Comparison of ENCODE assay signal across 15 cellular contexts in genomic region chr11:34638897-34639296, GRCh38. TPM values are rescaled to one million over a fixed set of nuclear protein-coding genes. Genes with fewer than 3 reads are reported as not detected.
DNase-seq lines count a peak whose midpoint lies in the region; ATAC-seq and TF ChIP-seq lines count a peak whose summit lies in the region.
"Had no signal": no experiment of that assay in that cellular context is flagged by ENCODE, and none has a peak within 500 bp of the region (broad histone marks: within the 10 kb centered on the region; RNA-seq: fewer than 3 reads in every experiment).

No MANE protein-coding gene starts in this region.

- H3K4me1 ChIP-seq in breast epithelium (peaks cover 0 to under 1% of the 10 kb centered on the region in 2 donors), mammary epithelial cell (ENCODE audit: insufficient read depth, low read length) (peaks cover 56% of the 10 kb centered on the region), upper lobe of left lung (peaks cover 0 to 44% (median 29%) of the 10 kb centered on the region in 4 donors), sigmoid colon (no peaks in the 10 kb centered on the region)

- no peak overlapping the region for H3K4me2 ChIP-seq in mammary epithelial cell (ENCODE audit: insufficient read depth, low read depth, low read length)
- H3K4me2 ChIP-seq: BLaER1 treated with 17β-estradiol and CSF1 and Interleukin-3, amounts not matched to agents 10 nM and 100 nM had no signal

- 69% methylated on average over 3 of the region's 3 CpGs for WGBS in mammary epithelial cell (ENCODE audit: low coverage, missing lambda C conversion rate)
- WGBS in upper lobe of left lung, 2 donors, result 50 to 61% methylated on average over 3 of the region's 3 CpGs
- 23 to 51% methylated on average over 3 of the region's 3 CpGs for WGBS in sigmoid colon, 2 donors

- TF ChIP-seq CTCF in breast epithelium (IDR thresholded peaks at IDR 0.05), result no peak
- TF ChIP-seq CTCF in mammary epithelial cell (conservative IDR thresholded peaks at IDR 0.05 in 1 of 2, IDR thresholded peaks at IDR 0.05 in 1 of 2; ENCODE audit: extremely low read depth in 1 of 2, insufficient read depth in 1 of 2, low read depth in 1 of 2, low read length in 2 of 2), result no peak
- no peak for TF ChIP-seq CTCF in epithelial cell of esophagus (IDR thresholded peaks at IDR 0.05; ENCODE audit: insufficient read depth, low read depth, low read length, missing control alignments)
- TF ChIP-seq CTCF in nephron progenitor cell (IDR thresholded peaks at IDR 0.05), result no peak
- no peak for TF ChIP-seq CTCF in upper lobe of left lung (IDR thresholded peaks at IDR 0.05)
- no peak for TF ChIP-seq CTCF in sigmoid colon (IDR thresholded peaks at IDR 0.05)

- peak overlapping the region; percentile 51 for H3K4me3 Mint-ChIP-seq in nephron progenitor cell
- H3K4me3 Mint-ChIP-seq: HFFc6 had no signal

- no peaks in the 10 kb centered on the region for H4K20me1 ChIP-seq in mammary epithelial cell (ENCODE audit: insufficient read depth, low read length)
- H4K20me1 ChIP-seq: BLaER1 treated with 17β-estradiol and CSF1 and Interleukin-3, amounts not matched to agents 10 nM and 100 nM had no signal

- peaks cover 44% of the 10 kb centered on the region for H3K4me1 Mint-ChIP-seq in nephron progenitor cell

- H3K9ac ChIP-seq in mammary epithelial cell (ENCODE audit: insufficient read depth, low read length), result no peak overlapping the region
- H3K9ac ChIP-seq: BLaER1 treated with 17β-estradiol and CSF1 and Interleukin-3, amounts not matched to agents 10 nM and 100 nM had no signal

- H3K27ac Mint-ChIP-seq in nephron progenitor cell, result no peak overlapping the region
- H3K27ac Mint-ChIP-seq: HFFc6 had no signal

- in situ Hi-C loops in mammary epithelial cell (cut with MboI; ENCODE audit: low sequenced_read_pairs in 2 of 2), result no loop called here

- DNase-seq in breast epithelium (ENCODE audit: low spot score in 2 of 2) (no peak), mammary epithelial cell (no peak), epithelial cell of esophagus (ENCODE audit: low read depth) (no peak), nephron progenitor cell (no peak), upper lobe of left lung (no peak), hepatic stellate cell (ENCODE audit: low spot score) (no peak), sigmoid colon (no peak), left ventricle myocardium superior (no peak)
- DNase-seq: 8988T, HFFc6, Karpas-422, NCI-H1930, NCI-H2171 treated with DMSO at 0.1 percent for 48 hours had no signal

- H3K9me3 Mint-ChIP-seq in nephron progenitor cell, result no peaks in the 10 kb centered on the region
- H3K9me3 Mint-ChIP-seq: HFFc6 had no signal

- H3K27me3 ChIP-seq in breast epithelium, result no peaks in the 10 kb centered on the region
- H3K27me3 ChIP-seq in mammary epithelial cell (ENCODE audit: insufficient read depth, low read length), result no peaks in the 10 kb centered on the region
- no peaks in the 10 kb centered on the region for H3K27me3 ChIP-seq in upper lobe of left lung
- H3K27me3 ChIP-seq in sigmoid colon, result no peaks in the 10 kb centered on the region
- H3K27me3 ChIP-seq: BLaER1 treated with 17β-estradiol and CSF1 and Interleukin-3, amounts not matched to agents 10 nM and 100 nM had no signal

- intact Hi-C loops in breast epithelium (cut with DNase I; ENCODE audit: low total_unique reads), result no loop called here
- intact Hi-C loops in mammary epithelial cell (cut with micrococcal nuclease), result no loop called here
- intact Hi-C loops in sigmoid colon (cut with DNase I), result no loop called here
- intact Hi-C loops in left ventricle myocardium superior (cut with micrococcal nuclease), result no loop called here

- no TSS peak for BruUV-seq in mammary epithelial cell (replicated peaks; lab: Mats Ljungman, UMichigan)

- no peaks in the 10 kb centered on the region for H3K9me3 ChIP-seq in breast epithelium
- no peaks in the 10 kb centered on the region for H3K9me3 ChIP-seq in mammary epithelial cell (replicated peaks; ENCODE audit: insufficient read depth, low read length)
- H3K9me3 ChIP-seq in upper lobe of left lung, result no peaks in the 10 kb centered on the region
- H3K9me3 ChIP-seq in sigmoid colon, result no peaks in the 10 kb centered on the region
- H3K9me3 ChIP-seq: BLaER1 treated with 17β-estradiol and CSF1 and Interleukin-3, amounts not matched to agents 10 nM and 100 nM had no signal

- no peaks in the 10 kb centered on the region for H3K36me3 Mint-ChIP-seq in nephron progenitor cell (ENCODE audit: low read depth)

- dilution Hi-C loops in mammary epithelial cell (cut with HindIII; ENCODE audit: low sequenced_read_pairs), result no loop called here

- no peak for TF ChIP-seq EP300 in upper lobe of left lung (IDR thresholded peaks at IDR 0.05)
- no peak for TF ChIP-seq EP300 in sigmoid colon (IDR thresholded peaks at IDR 0.05)

- H2AFZ ChIP-seq in mammary epithelial cell (ENCODE audit: low read depth, low read length), result no peak overlapping the region

- H3K79me2 ChIP-seq in mammary epithelial cell (ENCODE audit: insufficient read depth, low read length), result peaks cover 16% of the 10 kb centered on the region

- TF ChIP-seq POLR2A in breast epithelium (IDR thresholded peaks at IDR 0.05) (no peak), upper lobe of left lung (IDR thresholded peaks at IDR 0.05) (no peak), sigmoid colon (IDR thresholded peaks at IDR 0.05) (no peak)

- H3K27me3 Mint-ChIP-seq in nephron progenitor cell (ENCODE audit: low read depth, poor library complexity), result no peaks in the 10 kb centered on the region

- CTCF ChIA-PET in mammary epithelial cell (lab: Charles Lee; ENCODE audit: low non-redundant PET), result no interaction called here

- H3K4me3 ChIP-seq in breast epithelium (no peak overlapping the region), mammary epithelial cell (replicated peaks in 1 of 3; ENCODE audit: insufficient read depth in 1 of 3, low read depth in 2 of 3, low read length in 3 of 3) (no peak overlapping the region), epithelial cell of esophagus (ENCODE audit: low read length) (peak overlapping the region; percentile 2), upper lobe of left lung (no peak overlapping the region), sigmoid colon (no peak overlapping the region)
- H3K4me3 ChIP-seq: BLaER1 treated with 17β-estradiol and CSF1 and Interleukin-3, amounts not matched to agents 10 nM and 100 nM had no signal

- ATAC-seq in upper lobe of left lung (ENCODE audit: low FRiP score in 2 of 2), result no peak
- no peak for ATAC-seq in left ventricle myocardium superior

- H3K27ac ChIP-seq in breast epithelium (peak overlapping the region; percentile 65 to 66), mammary epithelial cell (ENCODE audit: insufficient read depth, low read depth, low read length) (no peak overlapping the region), upper lobe of left lung (peak overlapping the region in 3 of 4 donors; percentile 5 to 76 (median 68)), sigmoid colon (no peak overlapping the region)
- H3K27ac ChIP-seq: BLaER1 treated with 17β-estradiol and CSF1 and Interleukin-3, amounts not matched to agents 10 nM and 100 nM had no signal

- no peaks in the 10 kb centered on the region for H3K36me3 ChIP-seq in breast epithelium
- H3K36me3 ChIP-seq in mammary epithelial cell (ENCODE audit: insufficient read depth, low read length), result no peaks in the 10 kb centered on the region
- no peaks in the 10 kb centered on the region for H3K36me3 ChIP-seq in upper lobe of left lung
- no peaks in the 10 kb centered on the region for H3K36me3 ChIP-seq in sigmoid colon
- H3K36me3 ChIP-seq: BLaER1 treated with 17β-estradiol and CSF1 and Interleukin-3, amounts not matched to agents 10 nM and 100 nM had no signal

RNA-seq across cellular contexts. Expression of gene EHF, which starts 18.0 kb away (rescaled TPM):
- 100 to 1,000 TPM in 2 of 3 donors, under 1 TPM in 1; 0.16 to 392 (median 132) TPM for total RNA-seq in breast epithelium
- 10 to 100 TPM in 1 of 2 donors, 1 to 10 TPM in 1; 9.7 to 41.9 TPM for total RNA-seq in mammary epithelial cell
- polyA plus RNA-seq in mammary epithelial cell, result 6.4 TPM
- polyA minus RNA-seq in mammary epithelial cell, result 5.1 TPM
- total RNA-seq in upper lobe of left lung, result 100 to 1,000 TPM in 1 of 6 donors, 10 to 100 TPM in 5; 31.8 to 122 (median 57.7) TPM
- total RNA-seq in sigmoid colon, result 1 to 10 TPM in 2 of 4 donors, not detected in 2; 1.4 to 3.9 TPM
- polyA plus RNA-seq in sigmoid colon, result 100 to 1,000 TPM in 1 of 3 donors, 10 to 100 TPM in 2; 60.7 to 151 (median 94.7) TPM
- 2.7 TPM for total RNA-seq in left ventricle myocardium superior
- total RNA-seq: H1 had no signal
- polyA plus RNA-seq: H1 had no signal

Comparison
In these comparisons a context has a peak if more than half of its experiments do, and no peak if none do; other contexts are left out.
1. H3K27ac ChIP-seq: peak in breast epithelium (2 of 2) and upper lobe of left lung (3 of 4); none in mammary epithelial cell (single experiment) and sigmoid colon (0 of 4).